13 cellular contexts compared by ENCODE assay signal in the genomic region with DNA sequence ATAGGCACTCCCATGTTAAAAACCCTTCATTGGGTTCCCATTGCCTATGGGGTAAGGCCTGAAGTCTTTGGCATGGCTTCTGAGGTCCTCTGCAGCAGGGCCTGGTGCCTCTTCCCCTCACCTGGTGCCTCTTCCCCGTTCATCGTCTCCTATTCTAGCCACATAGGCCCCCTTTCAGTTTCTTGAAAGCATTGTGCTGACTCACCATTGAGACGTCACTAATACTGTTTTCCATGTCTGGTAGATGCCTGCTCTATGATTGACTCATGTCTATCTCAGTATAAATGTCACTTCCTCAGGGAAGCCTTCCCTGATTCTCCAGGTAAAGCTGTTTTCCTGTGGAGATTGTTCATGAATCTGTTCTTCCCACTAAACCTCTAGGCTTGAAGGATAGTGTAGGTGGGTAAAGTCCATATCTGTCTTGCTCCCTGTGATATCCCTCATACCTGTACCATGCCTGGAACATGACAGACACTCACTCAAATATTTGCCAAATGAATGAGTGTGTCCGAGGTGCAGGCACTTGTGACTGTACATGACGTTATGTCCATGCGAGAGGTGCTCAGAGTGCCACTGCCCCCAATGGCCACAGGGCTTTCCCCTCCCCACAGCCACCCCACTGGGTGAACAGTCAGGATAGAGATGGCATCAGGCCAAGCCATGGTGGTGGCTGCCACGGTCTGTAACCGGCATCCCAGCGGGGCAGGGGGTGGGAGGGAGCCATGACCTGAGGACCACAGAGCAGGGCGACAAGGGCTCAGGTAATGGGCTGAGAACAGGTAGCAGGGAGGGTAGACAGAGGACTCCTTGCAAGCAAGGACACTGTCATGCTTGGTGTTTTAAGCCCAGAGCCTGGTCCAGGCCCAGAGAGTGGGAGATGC.
DNase-seq lines count a peak whose midpoint lies in the region; ATAC-seq, FAIRE-seq and TF ChIP-seq lines count a peak whose summit lies in the region.
"Had no signal": no experiment of that assay in that cellular context is flagged by ENCODE, and none has a peak within 500 bp of the region (broad histone marks: within the 10 kb centered on the region; RNA-seq: fewer than 3 reads in every experiment).

No MANE protein-coding gene starts in this region.

- no peak for TF ChIP-seq RAD21 in K562 (CRISPR knock-in tag; conservative IDR thresholded peaks at IDR 0.05 in 1 of 2, IDR thresholded peaks at IDR 0.05 in 1 of 2)

- no peak for ATAC-seq in K562
- peak; percentile 50 for ATAC-seq in stimulated activated memory B cell treated with anti-CD40 and anti-IgM and Interleukin-4, amounts not matched to agents 10 μg/mL and 1 μg/mL and 100 μg/mL, for 72 hours
- ATAC-seq: HCT116 had no signal

- no peak overlapping the region for H3K27ac Mint-ChIP-seq in stimulated activated memory B cell treated with anti-CD40 and anti-IgM and Interleukin-4, amounts not matched to agents 10 μg/mL and 1 μg/mL and 100 μg/mL, for 72 hours
- H3K27ac Mint-ChIP-seq: IgD-negative memory B cell had no signal

- intact Hi-C loops in K562 (cut with micrococcal nuclease), result no loop called here
- intact Hi-C loops in ovary (cut with DNase I), result no loop called here

- no peaks in the 10 kb centered on the region for H3K36me3 Mint-ChIP-seq in stimulated activated memory B cell treated with anti-CD40 and anti-IgM and Interleukin-4, amounts not matched to agents 10 μg/mL and 1 μg/mL and 100 μg/mL, for 72 hours
- H3K36me3 Mint-ChIP-seq: IgD-negative memory B cell had no signal

- in situ Hi-C loops in K562 (cut with MboI), result no loop called here

- H3K4me1 Mint-ChIP-seq in stimulated activated memory B cell treated with anti-CD40 and anti-IgM and Interleukin-4, amounts not matched to agents 10 μg/mL and 1 μg/mL and 100 μg/mL, for 72 hours, result no peaks in the 10 kb centered on the region
- H3K4me1 Mint-ChIP-seq: IgD-negative memory B cell had no signal

- no peaks in the 10 kb centered on the region for H3K9me1 ChIP-seq in K562 (ENCODE audit: control insufficient read depth, insufficient read depth, low read length)

- TF ChIP-seq CTCF in K562 (IDR thresholded peaks at IDR 0.05 in 2 of 3, conservative IDR thresholded peaks at IDR 0.05 in 1 of 3; ENCODE audit: insufficient read depth in 2 of 3, low read depth in 1 of 3, low read length in 3 of 3) (no peak), ovary (IDR thresholded peaks at IDR 0.05) (no peak)

- H2AFZ ChIP-seq in K562 (ENCODE audit: low read depth, low read length), result no peak overlapping the region

- CTCF ChIA-PET in K562 (lab: Yijun Ruan, JAX; ENCODE audit: low intra/inter-chr PET ratio), result no interaction called here

- TF ChIP-seq POLR2A in K562 (conservative IDR thresholded peaks at IDR 0.05), result no peak
- no peak for TF ChIP-seq POLR2A in ovary (IDR thresholded peaks at IDR 0.05)

- H3K27ac ChIP-seq in K562 (ENCODE audit: extremely low read depth, low read depth, low read length) (no peak overlapping the region), ovary (peak overlapping the region in 1 of 2 donors; percentile 55)
- H3K27ac ChIP-seq: HL-60 had no signal

- DNase-seq in HTR-8/SVneo (ENCODE audit: insufficient read length, low spot score) (no peak), K562 (ENCODE audit: extremely low read depth in 1 of 4, low spot score in 3 of 4) (no peak), ovary (peak in 4 of 5 donors; percentile 22 to 49 (median 40)), DMS79 treated with DMSO at 0.1 percent for 48 hours (lab: John Stamatoyannopoulos, UW) (no peak), glomerular visceral epithelial cell (ENCODE audit: extremely low spot score) (no peak), C1 segment of cervical spinal cord (lab: John Stamatoyannopoulos, UW) (no peak), hippocampal formation (lab: John Stamatoyannopoulos, UW) (no peak)
- DNase-seq: DMS53 had no signal

- peaks cover 9% of the 10 kb centered on the region for H3K9me3 Mint-ChIP-seq in stimulated activated memory B cell treated with anti-CD40 and anti-IgM and Interleukin-4, amounts not matched to agents 10 μg/mL and 1 μg/mL and 100 μg/mL, for 72 hours

- POLR2A ChIA-PET in K562 (lab: Yijun Ruan, JAX), result interaction anchor here (0.6 kb wide), 1 partner anchor 325 kb away, joined by 3 read pairs; no protein-coding TSS in a partner anchor

- no TSS peak for BruUV-seq in K562 (replicated peaks; lab: Mats Ljungman, UMichigan)

- no peaks in the 10 kb centered on the region for H4K20me1 ChIP-seq in K562 (replicated peaks; ENCODE audit: control insufficient read depth, insufficient read depth, low read length)

- H3K4me1 ChIP-seq in K562 (replicated peaks in 1 of 2; ENCODE audit: control insufficient read depth in 2 of 2, insufficient read depth in 2 of 2, low read length in 2 of 2) (no peaks in the 10 kb centered on the region), ovary (ENCODE audit: insufficient read depth) (peaks cover 10% of the 10 kb centered on the region)

- peaks cover 26% of the 10 kb centered on the region for H3K27me3 Mint-ChIP-seq in stimulated activated memory B cell treated with anti-CD40 and anti-IgM and Interleukin-4, amounts not matched to agents 10 μg/mL and 1 μg/mL and 100 μg/mL, for 72 hours
- H3K27me3 Mint-ChIP-seq: IgD-negative memory B cell had no signal

- 2% methylated on average over 10 of the region's 10 CpGs for WGBS in K562 (ENCODE audit: insufficient coverage, low coverage, missing lambda C conversion rate)
- 90 to 94% (median 90%) methylated on average over 10 of the region's 10 CpGs for WGBS in ovary, 3 donors

- H3K9me3 ChIP-seq in K562 (replicated peaks; ENCODE audit: control insufficient read depth, insufficient read depth, low read depth, low read length) (no peaks in the 10 kb centered on the region), ovary (no peaks in the 10 kb centered on the region)

- H3K4me3 Mint-ChIP-seq in stimulated activated memory B cell treated with anti-CD40 and anti-IgM and Interleukin-4, amounts not matched to agents 10 μg/mL and 1 μg/mL and 100 μg/mL, for 72 hours, result no peak overlapping the region

- peaks cover 2 to 7% of the 10 kb centered on the region in 2 experiments; a peak in 2 of 5 replicates for H3K27me3 ChIP-seq in K562 (ENCODE audit: control insufficient read depth in 2 of 2, insufficient read depth in 2 of 2, low read length in 2 of 2)
- no peaks in the 10 kb centered on the region for H3K27me3 ChIP-seq in ovary

- H3K9ac ChIP-seq in K562 (ENCODE audit: insufficient read depth in 1 of 2, low read depth in 2 of 2, low read length in 2 of 2), result no peak overlapping the region; a peak in 1 of 4 replicates

- no peak overlapping the region for H3K4me3 ChIP-seq in K562
- no peak overlapping the region for H3K4me3 ChIP-seq in ovary

- TF ChIP-seq EP300 in K562 (IDR thresholded peaks at IDR 0.05; ENCODE audit: low read length) (no peak), ovary (IDR thresholded peaks at IDR 0.05) (no peak)

- H3K36me3 ChIP-seq in K562 (ENCODE audit: control insufficient read depth, insufficient read depth, low read length), result no peaks in the 10 kb centered on the region
- H3K36me3 ChIP-seq in ovary, result no peaks in the 10 kb centered on the region

- no peak overlapping the region for H3K4me2 ChIP-seq in K562 (ENCODE audit: insufficient read depth, low read length)

- FAIRE-seq in HTR-8/SVneo (lab: Jason Lieb, UNC), result peak; percentile 83
- FAIRE-seq in K562 (lab: Jason Lieb, UNC), result no peak
- FAIRE-seq: A204.1 had no signal

- H3K79me2 ChIP-seq in K562 (ENCODE audit: control insufficient read depth, insufficient read depth, low read length), result no peaks in the 10 kb centered on the region

TF ChIP-seq in K562, 482 proteins besides CTCF, POLR2A, EP300 and RAD21 (continues in another document):
- TF ChIP-seq MAFG (tag; conservative IDR thresholded peaks at IDR 0.05), result peak; percentile 70
- TF ChIP-seq MAFF (IDR thresholded peaks at IDR 0.05; ENCODE audit: low read length), result 0 out of 2 replicates have a peak, but pooled peaks have one; percentile 4
- no peak for TF ChIP-seq GTF2F1 (IDR thresholded peaks at IDR 0.05; ENCODE audit: low read depth, low read length)
- peak; percentile 70 for TF ChIP-seq ZFP36 (IDR thresholded peaks at IDR 0.05; ENCODE audit: low read depth, low read length, partially characterized antibody)
- no peak for TF ChIP-seq SP1 (CRISPR knock-in tag; IDR thresholded peaks at IDR 0.05)
- TF ChIP-seq ZFX (CRISPR knock-in tag; IDR thresholded peaks at IDR 0.05), result no peak
- no peak for TF ChIP-seq PRPF4 (IDR thresholded peaks at IDR 0.05; ENCODE audit: insufficient read depth, low read depth, low read length, poor library complexity, severe bottlenecking)
- TF ChIP-seq NFE2 (IDR thresholded peaks at IDR 0.05; ENCODE audit: low read depth), result peak; percentile 46
- no peak for TF ChIP-seq PTBP1 (IDR thresholded peaks at IDR 0.05; ENCODE audit: low read depth, low read length)
- no peak for TF ChIP-seq ZNF780A (CRISPR knock-in tag; IDR thresholded peaks at IDR 0.05)
- peak; percentile 54; the same call in 1 of the 2 replicates for TF ChIP-seq C11orf30 (IDR thresholded peaks at IDR 0.05; ENCODE audit: low read depth)
- no peak for TF ChIP-seq ZNF507 (tag; conservative IDR thresholded peaks at IDR 0.05)
- no peak for TF ChIP-seq ZSCAN29 (IDR thresholded peaks at IDR 0.05)
- 0 out of 2 replicates have a peak, but pooled peaks have one; percentile 17 for TF ChIP-seq NFIC (IDR thresholded peaks at IDR 0.05)

Comparison
In these comparisons a context has a peak if more than half of its experiments do, and no peak if none do; other contexts are left out.
1. DNase-seq: peak in ovary (4 of 5); none in HTR-8/SVneo (single experiment), K562 (0 of 4), DMS79 treated with DMSO at 0.1 percent for 48 hours (single experiment), glomerular visceral epithelial cell (single experiment), C1 segment of cervical spinal cord (0 of 14) and hippocampal formation (0 of 2).